ENCODE assay signal across 9 cellular contexts in genomic region chr17:68509151-68510057, GRCh38. TPM values are rescaled to one million over a fixed set of nuclear protein-coding genes. Genes with fewer than 3 reads are reported as not detected.
DNase-seq lines count a peak whose midpoint lies in the region; TF ChIP-seq lines count a peak whose summit lies in the region.
"Had no signal": no experiment of that assay in that cellular context is flagged by ENCODE, and none has a peak within 500 bp of the region (broad histone marks: within the 10 kb centered on the region; RNA-seq: fewer than 3 reads in every experiment).

No MANE protein-coding gene starts in this region.

- H3K4me2 ChIP-seq in OCI-LY7 (ENCODE audit: low read length), result peak overlapping the region; percentile 86
- H3K4me2 ChIP-seq: A549 had no signal

- no peak for TF ChIP-seq POLR2A in spleen (IDR thresholded peaks at IDR 0.05)

- H3K36me3 ChIP-seq in OCI-LY7 (ENCODE audit: insufficient read depth, low read length), result peaks cover 7% of the 10 kb centered on the region; the same call in 1 of the 2 replicates
- H3K36me3 ChIP-seq in spleen, result no peaks in the 10 kb centered on the region

- H2AFZ ChIP-seq in OCI-LY7 (ENCODE audit: low read length), result peak overlapping the region; percentile 64

- peaks cover 20% of the 10 kb centered on the region for H3K79me2 ChIP-seq in OCI-LY7 (ENCODE audit: insufficient read depth, low read depth, low read length)

- CTCF ChIA-PET in OCI-LY7 (lab: Charles Lee; ENCODE audit: unreplicated experiment), result interaction anchor here (1.3 kb wide), 1 partner anchor 11 kb away, joined by 11 read pairs; no protein-coding TSS in a partner anchor

- BruUV-seq in OCI-LY7 (replicated peaks; lab: Mats Ljungman, UMichigan), result no TSS peak

- peaks cover 16% of the 10 kb centered on the region for H4K20me1 ChIP-seq in OCI-LY7 (ENCODE audit: insufficient read depth, low read length)

- intact Hi-C loops in OCI-LY7 (cut with micrococcal nuclease; ENCODE audit: unreplicated experiment) (loop anchor here (5.0 kb wide), 3 partner anchors 327 to 1073 kb away; partner anchors contain the start of gene KPNA2), head of caudate nucleus (cut with DNase I) (loop anchor here (5.0 kb wide), 1 partner anchor 52 kb away; the partner anchor contains the start of gene WIPI1), spleen (cut with DNase I; ENCODE audit: low total_unique reads) (no loop called here)

- peaks cover 38% of the 10 kb centered on the region for H3K4me1 ChIP-seq in OCI-LY7 (ENCODE audit: insufficient read depth, low read length, poor library complexity, severe bottlenecking)
- H3K4me1 ChIP-seq in spleen, result peaks cover 19 to 59% (median 39%) of the 10 kb centered on the region in 6 donors

- H3K27ac ChIP-seq in OCI-LY7 (ENCODE audit: low read depth, low read length, poor library complexity, severe bottlenecking) (peak overlapping the region; percentile 43), spleen (peak overlapping the region; percentile 42 to 100 (median 74))
- H3K27ac ChIP-seq: A549 had no signal

- POLR2A ChIA-PET in OCI-LY7 (lab: Charles Lee), result interaction anchor here (0.6 to 4.8 kb wide), 8 partner anchors 12 to 83 kb away, joined by 3 to 81 read pairs (median 4); no protein-coding TSS in a partner anchor

- H3K4me3 ChIP-seq in OCI-LY7 (ENCODE audit: low read depth, low read length, poor library complexity, severe bottlenecking), result peak overlapping the region; percentile 2
- H3K4me3 ChIP-seq in spleen, result peak overlapping the region in 1 of 8 donors; percentile 19
- H3K4me3 ChIP-seq in foreskin fibroblast (ENCODE audit: low read depth in 1 of 2, low read length in 2 of 2), result no peak overlapping the region
- H3K4me3 ChIP-seq: A549 had no signal

- DNase-seq in NCI-H1417 (lab: John Stamatoyannopoulos, UW), result peak; percentile 7 to 69 (median 35)
- no peak for DNase-seq in NCI-H1417 treated with DMSO at 0.1 percent for 48 hours (lab: John Stamatoyannopoulos, UW)
- peak; percentile 87 for DNase-seq in OCI-LY7 (ENCODE audit: low spot score)
- peak in 32 of 42 donors; percentile 18 to 60 (median 37) for DNase-seq in head of caudate nucleus
- DNase-seq in spleen, result peak; percentile 87
- no peak for DNase-seq in foreskin fibroblast
- no peak for DNase-seq in activated CD4-positive, alpha-beta T cell treated with anti-CD3 and anti-CD28 coated beads for 4 hours
- DNase-seq in AG08396 (ENCODE audit: low spot score), result no peak

- H3K9me2 ChIP-seq in OCI-LY7 (ENCODE audit: insufficient read depth, low read length), result no peaks in the 10 kb centered on the region

- TF ChIP-seq CTCF in OCI-LY7 (conservative IDR thresholded peaks at IDR 0.05; ENCODE audit: low read length) (no peak), spleen (IDR thresholded peaks at IDR 0.05 in 8 of 11, conservative IDR thresholded peaks at IDR 0.05 in 3 of 11) (no peak), foreskin fibroblast (IDR thresholded peaks at IDR 0.05; ENCODE audit: low read depth, low read length) (no peak)

- WGBS in spleen, 5 donors, result 32 to 50% (median 42%) methylated on average over 9 of the region's 9 CpGs

- H3K9me3 ChIP-seq in OCI-LY7 (ENCODE audit: low read length), result peaks cover 1% of the 10 kb centered on the region; the same call in 1 of the 2 replicates
- no peaks in the 10 kb centered on the region for H3K9me3 ChIP-seq in spleen
- H3K9me3 ChIP-seq: A549 had no signal

- no peaks in the 10 kb centered on the region for H3K27me3 ChIP-seq in spleen (replicated peaks in 1 of 7)

RNA-seq across cellular contexts. Expression of gene PRKAR1A, which starts 2.8 kb away (rescaled TPM):
- total RNA-seq in OCI-LY7 (2014; rRNA removed; shearing (Covaris generic)), result 158 and 228 TPM in 2 replicates
- total RNA-seq in OCI-LY7 (2022) (332 and 359 TPM in 2 replicates), spleen (100 to 1,000 TPM; 293 to 392 (median 319) TPM)
- 10 to 100 TPM; 36.2 to 72.3 (median 52.9) TPM for polyA plus RNA-seq in spleen

RNA-seq across cellular contexts. Expression of gene WIPI1, which starts 52.1 kb away (rescaled TPM):
- 31.7 and 34.4 TPM in 2 replicates for total RNA-seq in OCI-LY7 (2014; rRNA removed; shearing (Covaris generic))
- 43.5 and 59.2 TPM in 2 replicates for total RNA-seq in OCI-LY7 (2022)
- total RNA-seq in spleen, result 10 to 100 TPM; 23.6 to 38.3 (median 27.8) TPM
- polyA plus RNA-seq in spleen, result 1 to 10 TPM; 7.2 to 9.5 (median 7.7) TPM

Comparison
In these comparisons a context has a peak if more than half of its experiments do, and no peak if none do; other contexts are left out.
1. DNase-seq: peak in NCI-H1417 (3 of 3), OCI-LY7 (single experiment), head of caudate nucleus (32 of 42) and spleen (single experiment); none in NCI-H1417 treated with DMSO at 0.1 percent for 48 hours (single experiment), foreskin fibroblast (0 of 2), activated CD4-positive, alpha-beta T cell treated with anti-CD3 and anti-CD28 coated beads for 4 hours (0 of 2) and AG08396 (single experiment).